ENCODE assay signal across 24 cellular contexts in the genomic region with DNA sequence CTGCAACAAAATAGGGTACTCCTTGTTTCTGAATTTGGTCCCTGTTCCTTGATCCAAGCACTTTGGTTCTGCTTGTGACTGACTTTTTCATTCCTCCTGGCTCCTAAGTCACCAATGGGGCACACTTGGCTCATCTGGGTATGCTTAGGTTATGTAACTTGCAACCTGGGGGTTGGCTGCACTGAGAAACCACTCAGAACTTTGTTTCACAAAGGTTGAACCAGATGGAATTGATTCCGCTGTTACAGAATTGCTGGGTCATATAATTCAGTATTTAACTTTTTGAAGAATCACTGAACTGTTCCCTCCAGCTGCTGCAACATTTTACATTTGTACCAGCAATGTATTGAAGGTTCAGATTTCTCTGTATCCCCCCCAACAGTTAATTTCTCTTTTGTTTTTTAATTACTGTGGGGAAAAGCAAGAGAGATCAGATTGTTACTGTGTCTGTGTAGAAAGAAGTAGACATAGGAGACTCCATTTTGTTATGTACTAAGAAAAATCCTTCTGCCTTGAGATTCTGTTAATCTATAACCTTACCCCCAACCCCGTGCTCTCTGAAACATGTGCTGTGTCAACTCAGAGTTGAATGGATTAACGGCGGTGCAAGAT. TPM values are rescaled to one million over a fixed set of nuclear protein-coding genes. Genes with fewer than 3 reads are reported as not detected.
DNase-seq lines count a peak whose midpoint lies in the region; ATAC-seq, FAIRE-seq and TF ChIP-seq lines count a peak whose summit lies in the region.
"Had no signal": no experiment of that assay in that cellular context is flagged by ENCODE, and none has a peak within 500 bp of the region (broad histone marks: within the 10 kb centered on the region; RNA-seq: fewer than 3 reads in every experiment).

No MANE protein-coding gene starts in this region.

- H3K4me2 ChIP-seq in GM23338, result peak overlapping the region; percentile 30

- FAIRE-seq in kidney (lab: Jason Lieb, UNC), result no peak
- FAIRE-seq: HTR-8/SVneo, TTC549 had no signal

- peaks cover 13% of the 10 kb centered on the region for H3F3A ChIP-seq in GM23338 (replicated peaks; ENCODE audit: low read depth)

- H3K9ac ChIP-seq in kidney (ENCODE audit: low read length in 2 of 2), result no peak overlapping the region

- H3K27ac Mint-ChIP-seq in GM23338 (peak overlapping the region; percentile 89), progenitor cell of endocrine pancreas (peak overlapping the region; percentile 93)
- H3K27ac Mint-ChIP-seq: brain; CD4-positive, CD25-positive, alpha-beta regulatory T cell; stimulated activated naive CD8-positive, alpha-beta T cell treated with anti-CD3 and anti-CD28 coated beads, Interleukin-15, amount 100 ng/mL, for 72 hours had no signal

- H3K79me2 ChIP-seq in GM23338 (replicated peaks; ENCODE audit: insufficient read depth), result no peaks in the 10 kb centered on the region

- ATAC-seq in GM23338 (no peak), HG02759 (IDR thresholded peaks at IDR 0.05; ENCODE audit: unreplicated experiment) (no peak)
- ATAC-seq: activated T-cell treated with anti-CD3 and anti-CD28 coated beads, Interleukin-2, amount 50 U/mL, for 4 hours; stimulated activated naive CD8-positive, alpha-beta T cell treated with anti-CD3 and anti-CD28 coated beads, Interleukin-15, amount 100 ng/mL, for 72 hours had no signal

- H3K27me3 ChIP-seq in GM23338 (ENCODE audit: insufficient read depth) (no peaks in the 10 kb centered on the region), WERI-Rb-1 (ENCODE audit: insufficient read depth, low read depth, severe bottlenecking) (no peaks in the 10 kb centered on the region)
- H3K27me3 ChIP-seq: adrenal gland had no signal

- no peak overlapping the region for H2AFZ ChIP-seq in GM23338

- H3K36me3 Mint-ChIP-seq in GM23338 (ENCODE audit: low read depth) (peaks cover 27% of the 10 kb centered on the region), progenitor cell of endocrine pancreas (ENCODE audit: insufficient read depth) (peaks cover 1% of the 10 kb centered on the region)
- H3K36me3 Mint-ChIP-seq: brain had no signal

- no peak for DNase-seq in GM23338 (ENCODE audit: low spot score)
- no peak for DNase-seq in WERI-Rb-1
- DNase-seq in kidney, result no peak
- no peak for DNase-seq in progenitor cell of endocrine pancreas (ENCODE audit: low spot score, unreplicated experiment)
- no peak for DNase-seq in activated CD4-positive, CD25-positive, alpha-beta regulatory T cell treated with anti-CD3 and anti-CD28 coated beads, Interleukin-2, amount 50 U/mL, for 72 hours
- DNase-seq in coronary artery (ENCODE audit: low spot score), result no peak
- DNase-seq: activated CD4-positive, alpha-beta T cell treated with anti-CD3 and anti-CD28 coated beads for 4 hours; activated naive CD4-positive, alpha-beta T cell; activated T-cell treated with anti-CD3 and anti-CD28 coated beads, Interleukin-2, amount 50 U/mL, for 4 hours; adrenal gland; CD4-positive, CD25-positive, alpha-beta regulatory T cell; head of caudate nucleus; NCI-H1105; NCI-H2081 treated with DMSO at 0.1 percent for 48 hours; NCI-H510A; stimulated activated naive CD8-positive, alpha-beta T cell treated with anti-CD3 and anti-CD28 coated beads, Interleukin-15, amount 100 ng/mL, for 72 hours; tibial artery had no signal

- H3K9me3 ChIP-seq in WERI-Rb-1 (ENCODE audit: severe bottlenecking), result no peaks in the 10 kb centered on the region
- peaks cover 2 to 13% of the 10 kb centered on the region in 2 donors for H3K9me3 ChIP-seq in kidney (ENCODE audit: control insufficient read depth in 1 of 2, low read length in 2 of 2)

- intact Hi-C loops in kidney (cut with DNase I), result no loop called here

- H3K9me3 Mint-ChIP-seq in GM23338, result peaks cover 36% of the 10 kb centered on the region
- H3K9me3 Mint-ChIP-seq in progenitor cell of endocrine pancreas (ENCODE audit: low read depth), result peaks cover 10% of the 10 kb centered on the region

- peak overlapping the region; percentile 95 for H3K27ac ChIP-seq in GM23338 (ENCODE audit: low read depth)
- peak overlapping the region; percentile 50; the same call in 1 of the 2 replicates for H3K27ac ChIP-seq in WERI-Rb-1
- H3K27ac ChIP-seq in kidney (ENCODE audit: low read depth in 2 of 2, low read length in 2 of 2), result peak overlapping the region; percentile 22 to 59
- H3K27ac ChIP-seq in coronary artery, result no peak overlapping the region
- H3K27ac ChIP-seq: adrenal gland, epithelial cell of prostate, tibial artery had no signal

- TF ChIP-seq CTCF in GM23338 (conservative IDR thresholded peaks at IDR 0.05; ENCODE audit: low read depth in 2 of 2), result no peak
- TF ChIP-seq CTCF in WERI-Rb-1 (IDR thresholded peaks at IDR 0.05; ENCODE audit: low read depth, low read length), result no peak
- TF ChIP-seq CTCF in kidney (IDR thresholded peaks at IDR 0.05; ENCODE audit: borderline replicate concordance, extremely low read depth, insufficient read depth), result no peak
- TF ChIP-seq CTCF in progenitor cell of endocrine pancreas (IDR thresholded peaks at IDR 0.05; ENCODE audit: unreplicated experiment), result no peak
- TF ChIP-seq CTCF in coronary artery (IDR thresholded peaks at IDR 0.05), result no peak

- peaks cover 23% of the 10 kb centered on the region; the same call in 1 of the 2 replicates for H3K36me3 ChIP-seq in GM23338 (ENCODE audit: insufficient read depth)
- H3K36me3 ChIP-seq in WERI-Rb-1, result no peaks in the 10 kb centered on the region
- no peaks in the 10 kb centered on the region for H3K36me3 ChIP-seq in kidney (ENCODE audit: control insufficient read depth in 1 of 2, insufficient read depth in 2 of 2, low read length in 2 of 2)
- H3K36me3 ChIP-seq: adrenal gland had no signal

- H3K4me3 Mint-ChIP-seq in GM23338 (no peak overlapping the region), progenitor cell of endocrine pancreas (ENCODE audit: low read depth) (no peak overlapping the region)
- H3K4me3 Mint-ChIP-seq: activated T-cell treated with anti-CD3 and anti-CD28 coated beads, Interleukin-2, amount 50 U/mL, for 4 hours; brain; CD4-positive, CD25-positive, alpha-beta regulatory T cell; neural crest cell; stimulated activated naive CD8-positive, alpha-beta T cell treated with anti-CD3 and anti-CD28 coated beads, Interleukin-15, amount 100 ng/mL, for 72 hours had no signal

- H3K27me3 Mint-ChIP-seq in GM23338 (ENCODE audit: insufficient read depth, low read depth, poor library complexity) (peaks cover 13% of the 10 kb centered on the region), progenitor cell of endocrine pancreas (no peaks in the 10 kb centered on the region)

- H3K9me2 ChIP-seq in GM23338 (ENCODE audit: insufficient read depth), result no peaks in the 10 kb centered on the region

- H3K4me3 ChIP-seq in GM23338 (no peak overlapping the region), WERI-Rb-1 (ENCODE audit: low read depth, low read length) (no peak overlapping the region), kidney (ENCODE audit: low read length in 2 of 2) (no peak overlapping the region), coronary artery (no peak overlapping the region)
- H3K4me3 ChIP-seq: adrenal gland, lung, tibial artery had no signal

- no peaks in the 10 kb centered on the region for H4K20me1 ChIP-seq in GM23338 (replicated peaks; ENCODE audit: insufficient read depth)

- H3K4me1 Mint-ChIP-seq in GM23338 (peaks cover 12% of the 10 kb centered on the region), progenitor cell of endocrine pancreas (ENCODE audit: low read depth) (peaks cover 6% of the 10 kb centered on the region)
- H3K4me1 Mint-ChIP-seq: brain had no signal

- H3K4me1 ChIP-seq in GM23338 (ENCODE audit: insufficient read depth) (peaks cover 12% of the 10 kb centered on the region), kidney (ENCODE audit: control insufficient read depth in 1 of 2, insufficient read depth in 1 of 2, low read depth in 1 of 2, low read length in 2 of 2) (peaks cover 0 to 3% of the 10 kb centered on the region in 2 donors)

TF ChIP-seq in GM23338, 12 proteins besides CTCF, POLR2A, EP300 and RAD21 (continues in another document):
- TF ChIP-seq POLR2AphosphoS5 (IDR thresholded peaks at IDR 0.05; ENCODE audit: low read depth), result no peak

RNA-seq across cellular contexts. Expression of gene NVL, which starts 9.6 kb away (rescaled TPM):
- 35.3 and 44.4 TPM in 2 replicates for total RNA-seq in GM23338 (2014; rRNA removed; shearing (Covaris generic))
- polyA plus RNA-seq in GM23338 (2016; fragmentation: Nextera tagmentation; extraction: Ambion mirVana) (62.2 and 71.7 TPM in 2 replicates), kidney (ENCODE audit: insufficient read depth, low read depth, low replicate concordance) (16.3 TPM)
- total RNA-seq in kidney (24.0 TPM), progenitor cell of endocrine pancreas (49.8 and 52.5 TPM in 2 replicates)

RNA-seq across cellular contexts. Expression of gene CNIH4, which starts 17.2 kb away (rescaled TPM):
- total RNA-seq in GM23338 (2014; rRNA removed; shearing (Covaris generic)), result 47.4 and 53.5 TPM in 2 replicates
- polyA plus RNA-seq in GM23338 (2016; fragmentation: Nextera tagmentation; extraction: Ambion mirVana), result 191 and 194 TPM in 2 replicates
- 51.0 TPM for total RNA-seq in kidney
- polyA plus RNA-seq in kidney (ENCODE audit: insufficient read depth, low read depth, low replicate concordance), result 77.9 TPM
- 68.8 and 69.6 TPM in 2 replicates for total RNA-seq in progenitor cell of endocrine pancreas

Comparison
In these comparisons a context has a peak if more than half of its experiments do, and no peak if none do; other contexts are left out.
1. H3K27ac ChIP-seq: peak in GM23338 (single experiment), WERI-Rb-1 (single experiment) and kidney (2 of 2); none in coronary artery (0 of 2).